Comparison of ENCODE assay signal across 9 cellular contexts in the genomic region with DNA sequence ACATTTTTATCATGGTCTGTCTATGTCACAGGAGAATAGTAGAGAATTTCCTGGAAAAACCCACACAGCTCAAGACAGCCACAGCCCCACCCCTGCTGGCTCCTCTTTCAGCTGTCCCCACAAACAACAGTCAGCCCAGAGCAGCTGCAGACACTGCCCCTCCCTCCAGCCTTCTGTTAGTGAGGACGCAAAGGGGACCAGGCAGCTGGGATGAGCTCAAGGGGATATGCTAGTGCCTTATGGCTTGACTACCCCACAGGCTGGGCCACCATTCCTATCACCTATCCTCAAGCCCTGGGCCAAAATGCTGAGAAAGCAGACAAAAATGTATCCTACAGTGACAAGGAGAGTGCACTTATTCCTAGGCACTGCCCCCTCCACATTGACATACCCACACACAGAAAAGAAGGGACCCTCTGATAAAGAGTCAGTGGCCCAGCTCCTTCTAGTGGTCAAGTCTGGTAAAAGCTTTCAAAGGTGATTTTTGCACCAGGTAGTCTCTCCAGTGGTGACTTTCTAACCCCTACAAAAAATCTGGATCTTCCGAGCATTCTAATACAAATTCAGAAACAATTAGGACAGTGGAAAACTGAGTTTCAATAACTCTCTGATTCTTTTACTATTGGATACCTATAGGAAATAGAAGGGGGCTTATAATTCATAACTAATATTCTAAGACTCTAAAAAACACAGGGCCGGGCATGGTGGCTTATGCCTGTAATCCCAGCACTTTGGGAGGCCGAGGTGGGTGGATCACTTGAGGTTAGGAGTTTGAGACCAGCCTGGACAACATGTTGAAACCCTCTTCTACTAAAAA. TPM values are rescaled to one million over a fixed set of nuclear protein-coding genes. Genes with fewer than 3 reads are reported as not detected.
DNase-seq lines count a peak whose midpoint lies in the region; ATAC-seq and TF ChIP-seq lines count a peak whose summit lies in the region.
"Had no signal": no experiment of that assay in that cellular context is flagged by ENCODE, and none has a peak within 500 bp of the region (broad histone marks: within the 10 kb centered on the region; RNA-seq: fewer than 3 reads in every experiment).

No MANE protein-coding gene starts in this region.

- no peak overlapping the region for H3K27ac Mint-ChIP-seq in CD4-positive, CD25-positive, alpha-beta regulatory T cell
- peak overlapping the region; percentile 81 for H3K27ac Mint-ChIP-seq in T-helper 1 cell treated with Interleukin-12 subunit alpha and Interleukin-12 subunit beta and Interleukin-4 antibody, amounts not matched to agents 30 μg/mL and 1 μg/mL, for 36 hours
- H3K27ac Mint-ChIP-seq: memory B cell had no signal

- H3K36me3 ChIP-seq in CD4-positive, CD25-positive, alpha-beta regulatory T cell (ENCODE audit: control insufficient read depth, insufficient read depth, low read length), result no peaks in the 10 kb centered on the region

- TF ChIP-seq CTCF in HFF-Myc (IDR thresholded peaks at IDR 0.05; ENCODE audit: low read depth, low read length, missing control alignments), result peak; percentile 52
- peak; percentile 74 for TF ChIP-seq CTCF in fibroblast of pulmonary artery (IDR thresholded peaks at IDR 0.05; ENCODE audit: low read length, missing control alignments)

- no peaks in the 10 kb centered on the region for H3K9me3 ChIP-seq in CD4-positive, CD25-positive, alpha-beta regulatory T cell (ENCODE audit: control insufficient read depth in 2 of 2, low read length in 2 of 2)

- peak overlapping the region in 1 of 4 donors; percentile 22 for H3K4me3 Mint-ChIP-seq in CD4-positive, CD25-positive, alpha-beta regulatory T cell
- peak overlapping the region; percentile 69 for H3K4me3 Mint-ChIP-seq in T-helper 1 cell treated with Interleukin-12 subunit alpha and Interleukin-12 subunit beta and Interleukin-4 antibody, amounts not matched to agents 30 μg/mL and 1 μg/mL, for 36 hours
- H3K4me3 Mint-ChIP-seq: memory B cell had no signal

- H3K36me3 Mint-ChIP-seq in CD4-positive, CD25-positive, alpha-beta regulatory T cell, result no peaks in the 10 kb centered on the region
- peaks cover 24% of the 10 kb centered on the region for H3K36me3 Mint-ChIP-seq in T-helper 1 cell treated with Interleukin-12 subunit alpha and Interleukin-12 subunit beta and Interleukin-4 antibody, amounts not matched to agents 30 μg/mL and 1 μg/mL, for 36 hours (ENCODE audit: low read depth)
- H3K36me3 Mint-ChIP-seq: memory B cell had no signal

- ATAC-seq in CD4-positive, CD25-positive, alpha-beta regulatory T cell (ENCODE audit: low read depth in 2 of 2), result no peak

- DNase-seq in CD4-positive, CD25-positive, alpha-beta regulatory T cell, result peak in 2 of 3 donors; percentile 32 to 81
- no peak for DNase-seq in HFF-Myc (ENCODE audit: extremely low read depth, low read depth)
- DNase-seq in fibroblast of pulmonary artery (ENCODE audit: low read depth), result peak; percentile 26
- peak in 9 of 10 donors; percentile 66 to 97 (median 77) for DNase-seq in posterior cingulate gyrus
- DNase-seq in ecto neural progenitor cell (ENCODE audit: low spot score), result no peak
- DNase-seq in cortex of kidney (lab: John Stamatoyannopoulos, UW), result no peak
- DNase-seq in stimulated activated CD4-positive, alpha-beta T cell treated with anti-CD3 and anti-CD28 coated beads, Interleukin-12 subunit alpha, Interleukin-12 subunit beta, amount 100 ng/mL, for 4 hours, result no peak

- intact Hi-C loops in posterior cingulate gyrus (cut with DNase I), result loop anchor here (2.0 to 10.0 kb wide), 2 partner anchors 74 to 1240 kb away; partner anchors contain the start of genes GANC and TMEM87A

- peaks cover 25% of the 10 kb centered on the region for H3K4me1 ChIP-seq in CD4-positive, CD25-positive, alpha-beta regulatory T cell (ENCODE audit: control insufficient read depth, insufficient read depth, low read length, poor library complexity, severe bottlenecking)

- peaks cover 0 to 2% (median 0%) of the 10 kb centered on the region in 7 donors for H3K9me3 Mint-ChIP-seq in CD4-positive, CD25-positive, alpha-beta regulatory T cell
- no peaks in the 10 kb centered on the region for H3K9me3 Mint-ChIP-seq in T-helper 1 cell treated with Interleukin-12 subunit alpha and Interleukin-12 subunit beta and Interleukin-4 antibody, amounts not matched to agents 30 μg/mL and 1 μg/mL, for 36 hours
- H3K9me3 Mint-ChIP-seq: memory B cell had no signal

- H3K4me1 Mint-ChIP-seq in CD4-positive, CD25-positive, alpha-beta regulatory T cell, result peaks cover 0 to 52% (median 28%) of the 10 kb centered on the region in 4 donors
- H3K4me1 Mint-ChIP-seq in T-helper 1 cell treated with Interleukin-12 subunit alpha and Interleukin-12 subunit beta and Interleukin-4 antibody, amounts not matched to agents 30 μg/mL and 1 μg/mL, for 36 hours (ENCODE audit: low read depth), result peaks cover 73% of the 10 kb centered on the region

- H3K27ac ChIP-seq in CD4-positive, CD25-positive, alpha-beta regulatory T cell (ENCODE audit: insufficient read depth, low read length, poor library complexity, severe bottlenecking), result no peak overlapping the region

- peaks cover 36% of the 10 kb centered on the region for H3K27me3 Mint-ChIP-seq in CD4-positive, CD25-positive, alpha-beta regulatory T cell
- peaks cover 30% of the 10 kb centered on the region for H3K27me3 Mint-ChIP-seq in T-helper 1 cell treated with Interleukin-12 subunit alpha and Interleukin-12 subunit beta and Interleukin-4 antibody, amounts not matched to agents 30 μg/mL and 1 μg/mL, for 36 hours (ENCODE audit: low read depth)

- peaks cover 7% of the 10 kb centered on the region for H3K27me3 ChIP-seq in CD4-positive, CD25-positive, alpha-beta regulatory T cell (ENCODE audit: control insufficient read depth, insufficient read depth, low read length)

- H3K4me3 ChIP-seq in CD4-positive, CD25-positive, alpha-beta regulatory T cell (ENCODE audit: low read depth, low read length), result no peak overlapping the region
- H3K4me3 ChIP-seq in HFF-Myc (replicated peaks; ENCODE audit: low read depth, low read length) (no peak overlapping the region), fibroblast of pulmonary artery (replicated peaks; ENCODE audit: low read depth, low read length) (no peak overlapping the region)

RNA-seq across cellular contexts. Expression of gene MAP1A, which starts 3.0 kb away (rescaled TPM):
- total RNA-seq in CD4-positive, CD25-positive, alpha-beta regulatory T cell, result 1.7 TPM
- polyA plus RNA-seq in CD4-positive, CD25-positive, alpha-beta regulatory T cell, result under 1 TPM in 3 of 4 donors, not detected in 1; 0.01 to 0.16 (median 0.03) TPM

RNA-seq across cellular contexts. Expression of gene TP53BP1, which starts 21.5 kb away (rescaled TPM):
- 42.1 TPM for total RNA-seq in CD4-positive, CD25-positive, alpha-beta regulatory T cell
- polyA plus RNA-seq in CD4-positive, CD25-positive, alpha-beta regulatory T cell, result 1 to 10 TPM; 3.9 to 7.9 (median 6.0) TPM

Comparison
In these comparisons a context has a peak if more than half of its experiments do, and no peak if none do; other contexts are left out.
1. DNase-seq: peak in CD4-positive, CD25-positive, alpha-beta regulatory T cell (2 of 3), fibroblast of pulmonary artery (single experiment) and posterior cingulate gyrus (9 of 10); none in HFF-Myc (single experiment), ecto neural progenitor cell (single experiment), cortex of kidney (single experiment) and stimulated activated CD4-positive, alpha-beta T cell treated with anti-CD3 and anti-CD28 coated beads, Interleukin-12 subunit alpha, Interleukin-12 subunit beta, amount 100 ng/mL, for 4 hours (single experiment).